ENCODE assay signal across 8 cellular contexts in the genomic region with DNA sequence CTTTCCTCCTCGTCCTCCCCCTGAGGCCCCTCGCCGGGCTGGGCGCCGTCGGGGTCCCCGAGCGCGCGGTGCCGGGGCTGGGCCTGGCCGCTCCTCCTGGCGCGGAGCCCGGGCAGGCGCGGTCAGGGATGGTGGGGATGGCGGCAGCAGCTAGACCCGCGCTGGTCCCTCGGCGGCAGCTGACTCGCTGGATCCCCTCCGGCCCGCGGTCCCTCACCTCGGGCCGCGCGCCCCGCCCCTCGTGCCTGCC. TPM values are rescaled to one million over a fixed set of nuclear protein-coding genes. Genes with fewer than 3 reads are reported as not detected.
DNase-seq lines count a peak whose midpoint lies in the region; ATAC-seq and TF ChIP-seq lines count a peak whose summit lies in the region.

A gene with protein sequence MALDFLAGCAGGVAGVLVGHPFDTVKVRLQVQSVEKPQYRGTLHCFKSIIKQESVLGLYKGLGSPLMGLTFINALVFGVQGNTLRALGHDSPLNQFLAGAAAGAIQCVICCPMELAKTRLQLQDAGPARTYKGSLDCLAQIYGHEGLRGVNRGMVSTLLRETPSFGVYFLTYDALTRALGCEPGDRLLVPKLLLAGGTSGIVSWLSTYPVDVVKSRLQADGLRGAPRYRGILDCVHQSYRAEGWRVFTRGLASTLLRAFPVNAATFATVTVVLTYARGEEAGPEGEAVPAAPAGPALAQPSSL (minus strand): TSS at position 189 of the 250 bp plus-strand sequence. CDS start 212 bp downstream, outside the sequence.

- H3K4me3 Mint-ChIP-seq in brain: peak within 1 kb of the TSS; percentile 93 to 98 (median 94)

- H3K9me3 ChIP-seq in left lung (no peaks in the 10 kb centered on the region), testis (no peaks in the 10 kb centered on the region)

- peaks cover 52% of the 10 kb centered on the region for H3K4me1 Mint-ChIP-seq in brain

- H3K27me3 Mint-ChIP-seq in brain: peaks cover 5% of the 10 kb centered on the region

- DNase-seq in T-helper 1 cell (no peak), left lung (no peak), testis (no peak), iPS-NIHi11 (ENCODE audit: low spot score) (no peak), NCI-H774 (lab: John Stamatoyannopoulos, UW) (no peak)

- H3K27ac ChIP-seq in left lung (peak within 1 kb of the TSS; percentile 76 to 79), testis (peak within 1 kb of the TSS; percentile 80 to 94)

- 0% methylated on average over 13 to 26 of the region's 32 CpGs for WGBS in testis, 2 donors

- intact Hi-C loops in T-helper 1 cell treated with Interleukin-12 subunit alpha and Interleukin-12 subunit beta and Interleukin-4 antibody, amounts not matched to agents 30 ng/mL and 1 ng/mL, for 36 hours (cut with micrococcal nuclease): loop anchor here (1.0 kb wide), 1 partner anchor 21 kb away; no protein-coding TSS in a partner anchor
- intact Hi-C loops in left lung (cut with DNase I) (no loop called here), testis (cut with DNase I; ENCODE audit: low total_unique reads) (loop anchor here (10.0 kb wide), 1 partner anchor 69 kb away; the partner anchor contains the start of gene WDR25)

- peaks cover 0 to 2% (median 0%) of the 10 kb centered on the region in 5 experiments for H3K9me3 Mint-ChIP-seq in brain

- no peak for TF ChIP-seq POLR2A in testis (IDR thresholded peaks at IDR 0.05)

- no peaks in the 10 kb centered on the region for H3K36me3 ChIP-seq in left lung
- H3K36me3 ChIP-seq in testis (ENCODE audit: low read depth, missing control alignments): no peaks in the 10 kb centered on the region

- ATAC-seq in left lung: no peak
- no peak for ATAC-seq in GM21526 (IDR thresholded peaks at IDR 0.05; ENCODE audit: low FRiP score, unreplicated experiment)

- peak within 1 kb of the TSS; percentile 81 to 92 for H3K4me3 ChIP-seq in left lung
- H3K4me3 ChIP-seq in testis: peak within 1 kb of the TSS; percentile 84

- H3K27ac Mint-ChIP-seq in brain: peak within 1 kb of the TSS; percentile 87 to 96 (median 92)

- H3K27me3 ChIP-seq in left lung (no peaks in the 10 kb centered on the region), testis (no peaks in the 10 kb centered on the region)

- peaks cover 18 to 57% of the 10 kb centered on the region in 2 donors for H3K4me1 ChIP-seq in left lung
- H3K4me1 ChIP-seq in testis: peaks cover 25% of the 10 kb centered on the region

- no peak for TF ChIP-seq CTCF in brain (conservative IDR thresholded peaks at IDR 0.05)
- no peak for TF ChIP-seq CTCF in left lung (IDR thresholded peaks at IDR 0.05)
- no peak for TF ChIP-seq CTCF in testis (IDR thresholded peaks at IDR 0.05)

- peaks cover 12% of the 10 kb centered on the region for H3K36me3 Mint-ChIP-seq in brain

RNA-seq across cellular contexts. Expression of the gene that starts here (rescaled TPM):
- total RNA-seq in T-helper 1 cell treated with Interleukin-12 subunit alpha and Interleukin-12 subunit beta and Interleukin-4 antibody, amounts not matched to agents 30 ng/mL and 1 ng/mL, for 36 hours: 13.2 and 16.1 TPM in 2 replicates
- 50.1 TPM for polyA plus RNA-seq in brain (ENCODE audit: insufficient read depth, low read depth, low replicate concordance)
- total RNA-seq in left lung: 10 to 100 TPM; 56.0 to 80.1 TPM
- 100 to 1,000 TPM; 185 to 322 TPM for total RNA-seq in testis
- polyA plus RNA-seq in testis (ENCODE audit: insufficient read depth, low read depth, low replicate concordance): 72.3 TPM

Comparison
In these comparisons a context has a peak if more than half of its experiments do, and no peak if none do; other contexts are left out.
1. intact Hi-C loops: an anchor here in T-helper 1 cell treated with Interleukin-12 subunit alpha and Interleukin-12 subunit beta and Interleukin-4 antibody, amounts not matched to agents 30 ng/mL and 1 ng/mL, for 36 hours (1.0 kb wide) and testis (10.0 kb wide); none called in left lung.